In the genomic region with DNA sequence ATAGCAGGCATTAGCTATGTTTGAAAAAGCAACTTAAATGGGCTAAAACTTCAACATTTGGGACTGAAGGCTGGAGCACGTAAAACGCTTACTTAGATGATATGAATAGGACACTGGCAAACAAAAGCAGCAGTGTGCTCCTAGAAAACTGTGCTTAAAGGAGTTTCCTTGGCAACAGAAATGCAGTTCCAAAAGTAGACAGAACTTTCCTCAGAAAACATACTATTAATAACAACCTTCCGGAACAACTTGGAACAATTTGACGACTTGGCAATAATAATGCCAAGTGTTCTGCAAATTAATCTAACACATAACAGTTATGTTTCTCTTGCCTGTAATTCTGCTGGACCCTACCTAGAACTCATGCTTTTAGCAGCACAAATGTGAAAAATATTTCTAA, we compare ENCODE assay signal across 9 cellular contexts.
A peak's percentile ranks its signal among the peaks of the same experiment; 100 is the strongest.
DNase-seq lines count a peak whose midpoint lies in the region; ATAC-seq and TF ChIP-seq lines count a peak whose summit lies in the region.
"Had no signal": no experiment of that assay in that cellular context is flagged by ENCODE, and none has a peak within 500 bp of the region (broad histone marks: within the 10 kb centered on the region; RNA-seq: fewer than 3 reads in every experiment).

No MANE protein-coding gene starts in this region.

- no peak for DNase-seq in adipocyte (ENCODE audit: low read depth)
- DNase-seq in fibroblast of pulmonary artery (ENCODE audit: low read depth), result peak; percentile 79
- no peak for DNase-seq in suprapubic skin (ENCODE audit: low spot score in 2 of 2)
- DNase-seq in MG63, result no peak
- no peak for DNase-seq in activated T-cell treated with anti-CD3 and anti-CD28 coated beads, Interleukin-2, amount 50 U/mL, for 4 hours

- TF ChIP-seq EP300 in suprapubic skin (IDR thresholded peaks at IDR 0.05), result no peak

- peak overlapping the region; percentile 27 for H3K9ac ChIP-seq in adipocyte (ENCODE audit: low read length)
- no peak overlapping the region for H3K9ac ChIP-seq in mucosa of rectum (ENCODE audit: low read depth in 1 of 2, low read length in 2 of 2)

- H3K4me3 Mint-ChIP-seq in activated T-cell treated with anti-CD3 and anti-CD28 coated beads, Interleukin-2, amount 50 U/mL, for 4 hours, result no peak overlapping the region
- H3K4me3 Mint-ChIP-seq: T-helper 1 cell treated with Interleukin-12 subunit alpha and Interleukin-12 subunit beta and Interleukin-4 antibody, amounts not matched to agents 30 μg/mL and 1 μg/mL, for 36 hours had no signal

- ATAC-seq in HG03442 (IDR thresholded peaks at IDR 0.05; ENCODE audit: unreplicated experiment) (no peak), HG03097 (IDR thresholded peaks at IDR 0.05; ENCODE audit: low FRiP score, unreplicated experiment) (no peak)
- ATAC-seq in activated T-cell treated with anti-CD3 and anti-CD28 coated beads, Interleukin-2, amount 50 U/mL, for 4 hours, result no peak

- H3K9me3 ChIP-seq in adipocyte (ENCODE audit: control insufficient read depth, low read length), result no peaks in the 10 kb centered on the region
- H3K9me3 ChIP-seq in mucosa of rectum (ENCODE audit: control insufficient read depth in 2 of 2, low read length in 2 of 2), result no peaks in the 10 kb centered on the region
- no peaks in the 10 kb centered on the region for H3K9me3 ChIP-seq in suprapubic skin
- H3K9me3 ChIP-seq in MG63, result no peaks in the 10 kb centered on the region

- H3K4me3 ChIP-seq in adipocyte (ENCODE audit: low read length) (peak overlapping the region; percentile 66), fibroblast of pulmonary artery (replicated peaks; ENCODE audit: low read depth, low read length) (no peak overlapping the region), mucosa of rectum (ENCODE audit: low read length in 2 of 2) (no peak overlapping the region), suprapubic skin (peak overlapping the region; percentile 5), MG63 (no peak overlapping the region)

- H3K9me3 Mint-ChIP-seq in activated T-cell treated with anti-CD3 and anti-CD28 coated beads, Interleukin-2, amount 50 U/mL, for 4 hours, result no peaks in the 10 kb centered on the region
- H3K9me3 Mint-ChIP-seq: T-helper 1 cell treated with Interleukin-12 subunit alpha and Interleukin-12 subunit beta and Interleukin-4 antibody, amounts not matched to agents 30 μg/mL and 1 μg/mL, for 36 hours had no signal

- TF ChIP-seq CTCF in fibroblast of pulmonary artery (IDR thresholded peaks at IDR 0.05; ENCODE audit: low read length, missing control alignments) (no peak), suprapubic skin (IDR thresholded peaks at IDR 0.05) (no peak)

- H3K27me3 ChIP-seq in adipocyte (replicated peaks; ENCODE audit: control insufficient read depth, insufficient read depth, low read length) (no peaks in the 10 kb centered on the region), mucosa of rectum (ENCODE audit: control insufficient read depth in 2 of 2, insufficient read depth in 2 of 2, low read length in 2 of 2) (no peaks in the 10 kb centered on the region), suprapubic skin (no peaks in the 10 kb centered on the region), MG63 (no peaks in the 10 kb centered on the region)

- peaks cover 5% of the 10 kb centered on the region for H3K4me1 Mint-ChIP-seq in activated T-cell treated with anti-CD3 and anti-CD28 coated beads, Interleukin-2, amount 50 U/mL, for 4 hours (ENCODE audit: low read depth)

- no peaks in the 10 kb centered on the region for H3K27me3 Mint-ChIP-seq in activated T-cell treated with anti-CD3 and anti-CD28 coated beads, Interleukin-2, amount 50 U/mL, for 4 hours (ENCODE audit: low read depth)

- peak overlapping the region; percentile 48 to 49 for H3K27ac ChIP-seq in mucosa of rectum (ENCODE audit: low read depth in 2 of 2, low read length in 2 of 2)
- peak overlapping the region; percentile 78 for H3K27ac ChIP-seq in suprapubic skin

- 16% methylated on average over 4 of the region's 4 CpGs for WGBS in suprapubic skin

- H3K36me3 Mint-ChIP-seq in activated T-cell treated with anti-CD3 and anti-CD28 coated beads, Interleukin-2, amount 50 U/mL, for 4 hours (ENCODE audit: insufficient read depth), result no peaks in the 10 kb centered on the region

- no peak for TF ChIP-seq POLR2A in suprapubic skin (IDR thresholded peaks at IDR 0.05)

- H3K36me3 ChIP-seq in adipocyte (ENCODE audit: control insufficient read depth, insufficient read depth, low read length, severe bottlenecking) (no peaks in the 10 kb centered on the region), mucosa of rectum (ENCODE audit: control insufficient read depth in 2 of 2, insufficient read depth in 2 of 2, low read length in 2 of 2) (no peaks in the 10 kb centered on the region), suprapubic skin (no peaks in the 10 kb centered on the region), MG63 (no peaks in the 10 kb centered on the region)

- H3K4me1 ChIP-seq in adipocyte (ENCODE audit: control insufficient read depth, insufficient read depth, low read length) (peaks cover 30% of the 10 kb centered on the region), mucosa of rectum (ENCODE audit: control insufficient read depth in 2 of 2, insufficient read depth in 2 of 2, low read length in 2 of 2) (no peaks in the 10 kb centered on the region), suprapubic skin (peaks cover 20% of the 10 kb centered on the region)

Comparison
In these comparisons a context has a peak if more than half of its experiments do, and no peak if none do; other contexts are left out.
1. H3K4me3 ChIP-seq: peak in adipocyte (single experiment) and suprapubic skin (single experiment); none in fibroblast of pulmonary artery (single experiment), mucosa of rectum (0 of 2) and MG63 (single experiment).